Comparison of ENCODE assay signal across 14 cellular contexts in the genomic region with DNA sequence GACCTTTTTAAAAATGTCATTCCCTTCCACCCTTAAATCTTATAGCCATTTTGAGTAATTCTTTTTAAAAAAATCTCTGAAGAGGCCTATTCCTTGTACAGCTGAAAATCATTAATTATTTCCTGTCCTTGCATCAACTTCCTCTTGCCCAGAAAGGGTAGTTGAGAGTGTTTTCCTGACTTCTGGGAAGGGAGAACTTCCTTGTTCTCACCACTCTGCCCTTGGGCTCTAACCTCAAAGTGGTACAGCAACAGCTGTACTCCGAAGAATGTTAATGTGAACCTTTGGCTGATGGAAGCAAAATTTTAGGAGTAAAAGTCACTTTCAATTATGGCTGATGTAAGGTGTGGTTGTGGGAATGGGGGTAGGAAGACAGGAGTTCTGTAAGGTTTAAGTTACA. TPM values are rescaled to one million over a fixed set of nuclear protein-coding genes. Genes with fewer than 3 reads are reported as not detected.
DNase-seq lines count a peak whose midpoint lies in the region; ATAC-seq, FAIRE-seq and TF ChIP-seq lines count a peak whose summit lies in the region.
"Had no signal": no experiment of that assay in that cellular context is flagged by ENCODE, and none has a peak within 500 bp of the region (broad histone marks: within the 10 kb centered on the region; RNA-seq: fewer than 3 reads in every experiment).

No MANE protein-coding gene starts in this region.

- H3K9me2 ChIP-seq in PC-9 (ENCODE audit: insufficient read depth) = no peaks in the 10 kb centered on the region

- H3K27me3 ChIP-seq in liver (ENCODE audit: control insufficient read depth in 4 of 4, insufficient read depth in 4 of 4, low read length in 3 of 4) = no peaks in the 10 kb centered on the region
- no peaks in the 10 kb centered on the region for H3K27me3 ChIP-seq in HepG2 (ENCODE audit: control insufficient read depth in 1 of 2, insufficient read depth in 2 of 2, low read length in 2 of 2)
- no peaks in the 10 kb centered on the region for H3K27me3 ChIP-seq in K562 (ENCODE audit: control insufficient read depth in 2 of 2, insufficient read depth in 2 of 2, low read length in 2 of 2)
- H3K27me3 ChIP-seq in upper lobe of right lung = no peaks in the 10 kb centered on the region
- H3K27me3 ChIP-seq in mesendoderm (ENCODE audit: insufficient read depth, low read length, poor library complexity) = no peaks in the 10 kb centered on the region
- no peaks in the 10 kb centered on the region for H3K27me3 ChIP-seq in PC-9 (ENCODE audit: insufficient read depth, low read depth)
- H3K27me3 ChIP-seq: esophagus muscularis mucosa had no signal

- H3K18ac ChIP-seq in mesendoderm (ENCODE audit: low read length) = no peak overlapping the region

- POLR2A ChIA-PET in HepG2 (lab: Yijun Ruan, JAX) (no interaction called here), K562 (lab: Yijun Ruan, JAX) (no interaction called here), PC-9 (lab: Charles Lee; ENCODE audit: unreplicated experiment) (no interaction called here)

- BruUV-seq in HepG2 (replicated peaks; lab: Mats Ljungman, UMichigan) (no TSS peak), K562 (replicated peaks; lab: Mats Ljungman, UMichigan) (no TSS peak), PC-9 (replicated peaks; lab: Mats Ljungman, UMichigan) (no TSS peak)

- H3K4ac ChIP-seq in mesendoderm (ENCODE audit: low read depth, low read length) = no peak overlapping the region

- H2AFZ ChIP-seq in HepG2 (ENCODE audit: low read length) = no peak overlapping the region
- no peak overlapping the region for H2AFZ ChIP-seq in K562 (ENCODE audit: low read depth, low read length)
- no peak overlapping the region for H2AFZ ChIP-seq in PC-9

- H3K56ac ChIP-seq in mesendoderm (ENCODE audit: low read length) = no peak overlapping the region

- H4K20me1 ChIP-seq in HepG2 (ENCODE audit: insufficient read depth, low read length) (no peaks in the 10 kb centered on the region), K562 (replicated peaks; ENCODE audit: control insufficient read depth, insufficient read depth, low read length) (no peaks in the 10 kb centered on the region), PC-9 (ENCODE audit: insufficient read depth) (no peaks in the 10 kb centered on the region)

- intact Hi-C loops in HepG2 (cut with micrococcal nuclease; ENCODE audit: unreplicated experiment) = no loop called here
- intact Hi-C loops in K562 (cut with micrococcal nuclease) = no loop called here
- intact Hi-C loops in kidney (cut with DNase I) = no loop called here
- intact Hi-C loops in upper lobe of right lung (cut with DNase I) = no loop called here
- intact Hi-C loops in PC-9 (cut with micrococcal nuclease; ENCODE audit: unreplicated experiment) = no loop called here

- H3K9me3 ChIP-seq in liver (ENCODE audit: control insufficient read depth in 4 of 4, low read length in 3 of 4) (no peaks in the 10 kb centered on the region), HepG2 (ENCODE audit: low read length) (no peaks in the 10 kb centered on the region), K562 (replicated peaks; ENCODE audit: control insufficient read depth, insufficient read depth, low read depth, low read length) (no peaks in the 10 kb centered on the region), kidney (ENCODE audit: control insufficient read depth in 1 of 2, low read length in 2 of 2) (no peaks in the 10 kb centered on the region), upper lobe of right lung (no peaks in the 10 kb centered on the region), PC-9 (ENCODE audit: insufficient read depth, low read depth) (no peaks in the 10 kb centered on the region)
- H3K9me3 ChIP-seq: esophagus muscularis mucosa had no signal

- no peak overlapping the region for H2BK5ac ChIP-seq in mesendoderm (ENCODE audit: low read length)

- H3K4me2 ChIP-seq in HepG2 (ENCODE audit: low read depth, low read length) (no peak overlapping the region), K562 (ENCODE audit: insufficient read depth, low read length) (no peak overlapping the region), mesendoderm (ENCODE audit: low read length) (no peak overlapping the region), PC-9 (no peak overlapping the region)

- H3F3A ChIP-seq in PC-9 (ENCODE audit: insufficient read depth, low read depth) = no peaks in the 10 kb centered on the region

- TF ChIP-seq POLR2A in HepG2 (IDR thresholded peaks at IDR 0.05; ENCODE audit: insufficient read depth in 1 of 2, low read depth in 2 of 2, low read length in 2 of 2) (no peak), K562 (conservative IDR thresholded peaks at IDR 0.05) (no peak)

- in situ Hi-C loops in HepG2 (cut with HindIII; ENCODE audit: extremely low pct_ligation_motif_present, low pct_unique_long_range_greater_than_20kb) (no loop called here), K562 (cut with MboI) (no loop called here)

- H3K79me1 ChIP-seq in mesendoderm (ENCODE audit: low read length) = no peaks in the 10 kb centered on the region

- TF ChIP-seq CTCF in liver (IDR thresholded peaks at IDR 0.05; ENCODE audit: low read depth, low read length, missing input control) (no peak), HepG2 (CRISPR knock-in tag; IDR thresholded peaks at IDR 0.05) (no peak), K562 (IDR thresholded peaks at IDR 0.05 in 2 of 3, conservative IDR thresholded peaks at IDR 0.05 in 1 of 3; ENCODE audit: insufficient read depth in 2 of 3, low read depth in 1 of 3, low read length in 3 of 3) (no peak), kidney (IDR thresholded peaks at IDR 0.05; ENCODE audit: borderline replicate concordance, extremely low read depth, insufficient read depth) (no peak), upper lobe of right lung (IDR thresholded peaks at IDR 0.05) (no peak), PC-9 (conservative IDR thresholded peaks at IDR 0.05) (no peak)

- H3K36me3 ChIP-seq in liver (ENCODE audit: control insufficient read depth in 4 of 4, insufficient read depth in 3 of 4, low read depth in 1 of 4, low read length in 3 of 4) = no peaks in the 10 kb centered on the region
- H3K36me3 ChIP-seq in HepG2 (replicated peaks in 1 of 2; ENCODE audit: control insufficient read depth in 1 of 2, insufficient read depth in 2 of 2, low read length in 2 of 2) = no peaks in the 10 kb centered on the region
- H3K36me3 ChIP-seq in K562 (ENCODE audit: control insufficient read depth, insufficient read depth, low read length) = no peaks in the 10 kb centered on the region
- H3K36me3 ChIP-seq in kidney (ENCODE audit: control insufficient read depth in 1 of 2, insufficient read depth in 2 of 2, low read length in 2 of 2) = no peaks in the 10 kb centered on the region
- H3K36me3 ChIP-seq in upper lobe of right lung = no peaks in the 10 kb centered on the region
- H3K36me3 ChIP-seq in mesendoderm (ENCODE audit: control insufficient read depth, insufficient read depth, low read length) = no peaks in the 10 kb centered on the region
- no peaks in the 10 kb centered on the region for H3K36me3 ChIP-seq in PC-9 (ENCODE audit: low read depth)
- H3K36me3 ChIP-seq: esophagus muscularis mucosa had no signal

- H3K9ac ChIP-seq in liver (ENCODE audit: low read depth in 1 of 2, low read length in 2 of 2) (no peak overlapping the region), HepG2 (ENCODE audit: insufficient read depth, low read depth, low read length) (no peak overlapping the region), K562 (ENCODE audit: insufficient read depth in 1 of 2, low read depth in 2 of 2, low read length in 2 of 2) (no peak overlapping the region), kidney (ENCODE audit: low read length in 2 of 2) (no peak overlapping the region), mesendoderm (ENCODE audit: low read length) (no peak overlapping the region)

- CTCF ChIA-PET in HepG2 (lab: Yijun Ruan, JAX; ENCODE audit: low intra/inter-chr PET ratio, low total read pairs) (no interaction called here), K562 (lab: Yijun Ruan, JAX; ENCODE audit: low intra/inter-chr PET ratio) (no interaction called here), PC-9 (lab: Charles Lee) (no interaction called here)

- no peak overlapping the region for H2BK120ac ChIP-seq in mesendoderm (ENCODE audit: low read depth, low read length)

- no peak for TF ChIP-seq RAD21 in liver (IDR thresholded peaks at IDR 0.05)
- no peak for TF ChIP-seq RAD21 in HepG2 (CRISPR knock-in tag; IDR thresholded peaks at IDR 0.05)
- no peak for TF ChIP-seq RAD21 in K562 (CRISPR knock-in tag; conservative IDR thresholded peaks at IDR 0.05 in 1 of 2, IDR thresholded peaks at IDR 0.05 in 1 of 2)

- no peak for TF ChIP-seq EP300 in HepG2 (IDR thresholded peaks at IDR 0.05; ENCODE audit: low read depth in 2 of 2, low read length in 2 of 2)
- no peak for TF ChIP-seq EP300 in HepG2 (CRISPR knock-in tag; IDR thresholded peaks at IDR 0.05; ENCODE audit: borderline replicate concordance)
- TF ChIP-seq EP300 in K562 (IDR thresholded peaks at IDR 0.05; ENCODE audit: low read length) = no peak

- no peak overlapping the region for H2BK15ac ChIP-seq in mesendoderm (replicated peaks; ENCODE audit: low read depth)

- H2AK5ac ChIP-seq in mesendoderm (ENCODE audit: low read length) = no peak overlapping the region

- H3K4me1 ChIP-seq in liver (ENCODE audit: control insufficient read depth in 4 of 4, insufficient read depth in 4 of 4, low read length in 3 of 4) = no peaks in the 10 kb centered on the region
- no peaks in the 10 kb centered on the region for H3K4me1 ChIP-seq in HepG2 (ENCODE audit: insufficient read depth, low read length)
- no peaks in the 10 kb centered on the region for H3K4me1 ChIP-seq in K562 (replicated peaks in 1 of 2; ENCODE audit: control insufficient read depth in 2 of 2, insufficient read depth in 2 of 2, low read length in 2 of 2)
- no peaks in the 10 kb centered on the region for H3K4me1 ChIP-seq in kidney (ENCODE audit: control insufficient read depth in 1 of 2, insufficient read depth in 1 of 2, low read depth in 1 of 2, low read length in 2 of 2)
- H3K4me1 ChIP-seq in upper lobe of right lung = peaks cover 3% of the 10 kb centered on the region
- no peaks in the 10 kb centered on the region for H3K4me1 ChIP-seq in mesendoderm (ENCODE audit: control insufficient read depth, low read depth, low read length)
- no peaks in the 10 kb centered on the region for H3K4me1 ChIP-seq in PC-9 (replicated peaks; ENCODE audit: insufficient read depth)
- H3K4me1 ChIP-seq: esophagus muscularis mucosa had no signal

- H3K4me3 ChIP-seq in liver (ENCODE audit: low read depth in 1 of 3, low read length in 3 of 3) = no peak overlapping the region
- H3K4me3 ChIP-seq in HepG2 (replicated peaks in 1 of 3; ENCODE audit: insufficient read depth in 1 of 3, low read depth in 2 of 3, low read length in 3 of 3) = no peak overlapping the region
- no peak overlapping the region for H3K4me3 ChIP-seq in K562
- H3K4me3 ChIP-seq in kidney (ENCODE audit: low read length in 2 of 2) = no peak overlapping the region
- H3K4me3 ChIP-seq in upper lobe of right lung = no peak overlapping the region
- H3K4me3 ChIP-seq in mesendoderm (ENCODE audit: low read length) = no peak overlapping the region
- no peak overlapping the region for H3K4me3 ChIP-seq in PC-9
- H3K4me3 ChIP-seq: esophagus muscularis mucosa had no signal

- ATAC-seq in HepG2 = no peak
- no peak for ATAC-seq in K562
- ATAC-seq in upper lobe of right lung = peak; percentile 93
- no peak for ATAC-seq in GM18907 (IDR thresholded peaks at IDR 0.05; ENCODE audit: unreplicated experiment)
- ATAC-seq: activated T-helper 17 cell treated with anti-CD3 and anti-CD28 coated beads, Interleukin-2, amount 50 U/mL, for 72 hours had no signal

- H4K5ac ChIP-seq in mesendoderm (ENCODE audit: low read length) = no peak overlapping the region

- DNase-seq in HepG2 (ENCODE audit: low spot score) = no peak
- DNase-seq in K562 (ENCODE audit: extremely low read depth in 1 of 4, low spot score in 3 of 4) = no peak
- DNase-seq in kidney = no peak
- no peak for DNase-seq in upper lobe of right lung
- no peak for DNase-seq in mesendoderm
- no peak for DNase-seq in PC-9
- DNase-seq: NCI-H1048, NCI-H446 treated with DMSO at 0.1 percent for 48 hours, SHP77 had no signal

- no peak overlapping the region for H3K27ac ChIP-seq in liver (ENCODE audit: low read depth in 1 of 2, low read length in 2 of 2)
- no peak overlapping the region for H3K27ac ChIP-seq in HepG2 (ENCODE audit: extremely low read length, insufficient read depth, low read length)
- H3K27ac ChIP-seq in K562 (ENCODE audit: extremely low read depth, low read depth, low read length) = no peak overlapping the region
- H3K27ac ChIP-seq in kidney (ENCODE audit: low read depth in 2 of 2, low read length in 2 of 2) = peak overlapping the region in 1 of 2 donors; percentile 17
- peak overlapping the region; percentile 47 for H3K27ac ChIP-seq in upper lobe of right lung
- no peak overlapping the region for H3K27ac ChIP-seq in mesendoderm (ENCODE audit: low read depth, low read length)
- no peak overlapping the region for H3K27ac ChIP-seq in PC-9

- WGBS in liver = 71% methylated on average over 1 of the region's 1 CpG
- 100% methylated on average over 1 of the region's 1 CpG for WGBS in HepG2 (ENCODE audit: low lambda C conversion rate)
- WGBS in K562 (ENCODE audit: insufficient coverage, low coverage, missing lambda C conversion rate) = 7% methylated on average over 1 of the region's 1 CpG
- no CpG with 5 or more reads among the region's 1 CpG for WGBS in mesendoderm (ENCODE audit: extremely low coverage, insufficient coverage, low lambda C conversion rate)

- H3K79me2 ChIP-seq in HepG2 (ENCODE audit: insufficient read depth, low read length) = no peaks in the 10 kb centered on the region
- no peaks in the 10 kb centered on the region for H3K79me2 ChIP-seq in K562 (ENCODE audit: control insufficient read depth, insufficient read depth, low read length)
- no peaks in the 10 kb centered on the region for H3K79me2 ChIP-seq in mesendoderm (ENCODE audit: control insufficient read depth, insufficient read depth, low read length)
- no peaks in the 10 kb centered on the region for H3K79me2 ChIP-seq in PC-9 (ENCODE audit: low read depth)

- H3K23ac ChIP-seq in mesendoderm (ENCODE audit: low read length) = no peak overlapping the region

- no peak overlapping the region for H4K8ac ChIP-seq in mesendoderm (ENCODE audit: low read depth, low read length)

- H3K9me1 ChIP-seq in K562 (ENCODE audit: control insufficient read depth, insufficient read depth, low read length) = no peaks in the 10 kb centered on the region

- no peak for FAIRE-seq in HepG2 (lab: Jason Lieb, UNC)
- no peak for FAIRE-seq in K562 (lab: Jason Lieb, UNC)
- peak; percentile 27 for FAIRE-seq in kidney (lab: Jason Lieb, UNC)

RNA-seq across cellular contexts. Expression of gene FABP2, which starts 15.1 kb away (rescaled TPM):
- under 1 TPM in 1 of 2 donors, not detected in 1; 0.79 TPM for total RNA-seq in liver
- polyA plus RNA-seq in liver = not detected
- 1.2 and 1.9 TPM in 2 replicates for total RNA-seq in HepG2 (2016; rRNA removed; fragmentation: Illumina TruSeq; extraction: Trizol)
- 0.30 and 0.71 TPM in 2 replicates for total RNA-seq in HepG2 (2016; cell fraction: cytosol; rRNA removed; fragmentation: Illumina TruSeq; extraction: Trizol; ENCODE audit: low read depth)
- total RNA-seq in HepG2 (2016; cell fraction: insoluble cytoplasmic fraction; rRNA removed; fragmentation: Illumina TruSeq; extraction: Trizol) = 1.1 and 2.0 TPM in 2 replicates
- 1.8 TPM in 2 replicates for total RNA-seq in HepG2 (2016; cell fraction: membrane; rRNA removed; fragmentation: Illumina TruSeq; extraction: Trizol)
- total RNA-seq in HepG2 (2016; cell fraction: nucleus; rRNA removed; fragmentation: Illumina TruSeq; extraction: Trizol) = 1.1 and 1.7 TPM in 2 replicates
- 0.72 and 0.78 TPM in 2 replicates for polyA plus RNA-seq in HepG2 (2011; rRNA removed)
- 0.23 and 0.33 TPM in 2 replicates for polyA plus RNA-seq in HepG2 (2011; cell fraction: cytosol; rRNA removed)
- 0.48 and 0.61 TPM in 2 replicates for polyA plus RNA-seq in HepG2 (2011; cell fraction: nucleus; rRNA removed)
- polyA plus RNA-seq in HepG2 (2012) = 1.1 and 1.7 TPM in 2 replicates
- 0.83 and 1.1 TPM in 2 replicates for polyA plus RNA-seq in HepG2 (2016; cell fraction: cytosol; fragmentation: Illumina TruSeq; extraction: Trizol; ENCODE audit: low read depth)
- 1.5 and 1.6 TPM in 2 replicates for polyA plus RNA-seq in HepG2 (2016; cell fraction: insoluble cytoplasmic fraction; fragmentation: Illumina TruSeq; extraction: Trizol; ENCODE audit: low read depth)
- 1.3 and 1.4 TPM in 2 replicates for polyA plus RNA-seq in HepG2 (2016; cell fraction: membrane; fragmentation: Illumina TruSeq; extraction: Trizol; ENCODE audit: low read depth)
- polyA plus RNA-seq in HepG2 (2016; cell fraction: nucleus; fragmentation: Illumina TruSeq; extraction: Trizol; ENCODE audit: insufficient read depth, low read depth) = 1.1 and 1.4 TPM in 2 replicates
- polyA minus RNA-seq in HepG2 (2011; rRNA and poly(A)+ RNA removed; ENCODE audit: low replicate concordance) = 0.58 TPM in 1 of 2 replicates, not detected in the other
- 0.35 and 0.99 TPM in 2 replicates for polyA minus RNA-seq in HepG2 (2011; cell fraction: cytosol; rRNA and poly(A)+ RNA removed)
- 4.6 and 5.0 TPM in 2 replicates for polyA minus RNA-seq in HepG2 (2011; cell fraction: nucleus; rRNA and poly(A)+ RNA removed)
- total RNA-seq in K562 (2011; cell fraction: chromatin; rRNA removed; ENCODE audit: low replicate concordance) = not detected in 2 replicates
- total RNA-seq in K562 (2011; cell fraction: nucleolus; rRNA removed) = not detected in 2 replicates
- not detected in 2 replicates for total RNA-seq in K562 (2011; cell fraction: nucleoplasm; rRNA removed)
- not detected in 2 replicates for total RNA-seq in K562 (2014; rRNA removed)
- total RNA-seq in K562 (2014; rRNA removed; fragmentation: Illumina TruSeq; extraction: Trizol) = not detected in 2 replicates
- not detected in 2 replicates for total RNA-seq in K562 (2015; rRNA removed; fragmentation: Illumina TruSeq; extraction: Trizol)
- total RNA-seq in K562 (2021) = not detected in 2 replicates
- polyA plus RNA-seq in K562 (2011; rRNA removed) = not detected in 2 replicates
- not detected in 2 replicates for polyA plus RNA-seq in K562 (2011; cell fraction: cytosol; rRNA removed)
- polyA plus RNA-seq in K562 (2011; cell fraction: nucleus; rRNA removed) = not detected in 2 replicates
- polyA plus RNA-seq in K562 (2012) = not detected in 2 replicates
- polyA plus RNA-seq in K562 (2014; fragmentation: Illumina TruSeq; extraction: Trizol) = not detected in 2 replicates
- not detected for polyA plus RNA-seq in K562 (2014; fragmentation: Nextera tagmentation; extraction: Ambion mirVana)
- polyA plus RNA-seq in K562 (2014; rRNA removed) = not detected in 2 replicates
- not detected in 2 replicates for polyA minus RNA-seq in K562 (2011; rRNA and poly(A)+ RNA removed)
- polyA minus RNA-seq in K562 (2011; cell fraction: cytosol; rRNA and poly(A)+ RNA removed) = not detected in 2 replicates
- polyA minus RNA-seq in K562 (2011; cell fraction: nucleus; rRNA and poly(A)+ RNA removed) = not detected in 2 replicates
- not detected for total RNA-seq in kidney
- not detected for polyA plus RNA-seq in kidney (ENCODE audit: insufficient read depth, low read depth, low replicate concordance)
- total RNA-seq in upper lobe of right lung = not detected
- not detected for polyA plus RNA-seq in mesendoderm (2013, experiment 1 of 2)
- polyA plus RNA-seq in mesendoderm (2013, experiment 2 of 2) = not detected
- total RNA-seq in PC-9 (2021) = not detected in 2 replicates
- total RNA-seq: activated T-helper 17 cell treated with anti-CD3 and anti-CD28 coated beads, Interleukin-2, amount 50 U/mL, for 72 hours; esophagus muscularis mucosa had no signal
- polyA plus RNA-seq: keratinocyte had no signal
